In the genomic region with DNA sequence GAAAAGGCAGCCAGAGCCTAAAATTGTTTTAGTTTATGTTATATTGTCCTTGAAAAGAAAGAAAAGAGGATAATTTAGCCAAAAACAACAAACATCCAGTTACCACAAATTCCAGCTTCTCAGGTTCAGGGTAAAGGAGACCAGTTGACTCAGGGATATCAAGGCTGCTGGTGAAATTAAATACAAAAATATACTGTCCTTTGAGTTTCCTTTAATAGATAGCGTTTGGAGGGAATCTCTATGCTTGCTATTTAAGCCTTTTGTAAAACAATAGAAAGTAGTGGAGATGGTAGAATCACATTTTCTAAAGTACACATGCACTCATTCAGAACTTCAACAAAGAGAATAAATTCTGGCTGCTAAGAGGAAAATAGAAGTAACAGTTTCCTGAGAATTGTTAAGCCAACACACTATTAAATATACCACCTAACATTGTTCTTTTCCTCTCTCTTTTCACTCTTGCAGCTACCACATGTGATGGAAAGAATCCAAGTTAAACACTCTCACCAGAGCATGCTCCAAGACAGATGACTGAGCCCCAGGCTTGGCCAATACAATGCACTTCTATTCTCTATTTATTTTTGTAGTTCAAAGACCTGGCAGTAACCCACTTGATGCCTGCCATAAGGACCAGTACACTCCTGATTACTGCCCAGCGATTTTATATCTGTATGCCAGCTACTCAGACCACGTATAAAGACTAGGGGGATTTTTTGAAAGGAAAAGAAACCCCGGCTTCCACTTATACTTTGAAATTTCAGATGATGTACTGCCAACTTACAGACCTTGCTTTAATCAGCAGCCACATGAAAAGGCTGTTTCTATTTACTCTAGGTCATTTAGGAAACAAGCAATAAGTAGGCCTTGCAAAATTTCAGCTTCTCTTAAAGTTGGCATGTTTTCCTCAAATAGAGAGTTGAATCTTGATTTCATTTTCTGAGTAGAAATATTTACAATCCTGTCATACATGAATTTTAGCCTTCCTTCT, we compare ENCODE assay signal across 10 cellular contexts.
DNase-seq lines count a peak whose midpoint lies in the region; ATAC-seq and TF ChIP-seq lines count a peak whose summit lies in the region.
"Had no signal": no experiment of that assay in that cellular context is flagged by ENCODE, and none has a peak within 500 bp of the region (broad histone marks: within the 10 kb centered on the region; RNA-seq: fewer than 3 reads in every experiment).

No MANE protein-coding gene starts in this region.

- no peaks in the 10 kb centered on the region for H3K4me1 Mint-ChIP-seq in activated naive CD4-positive, alpha-beta T cell treated with anti-CD3 and anti-CD28 coated beads for 36 hours (ENCODE audit: low read depth)

- no peaks in the 10 kb centered on the region for H3K36me3 Mint-ChIP-seq in activated naive CD4-positive, alpha-beta T cell treated with anti-CD3 and anti-CD28 coated beads for 36 hours (ENCODE audit: low read depth)

- TF ChIP-seq CTCF in cardiac fibroblast (IDR thresholded peaks at IDR 0.05; ENCODE audit: low read depth, low read length): no peak

- no peaks in the 10 kb centered on the region for H3K27me3 Mint-ChIP-seq in activated naive CD4-positive, alpha-beta T cell treated with anti-CD3 and anti-CD28 coated beads for 36 hours (ENCODE audit: low read depth)
- H3K27me3 Mint-ChIP-seq: dendritic cell treated with granulocyte-macrophage colony-stimulating factor and Interleukin-4, amounts not matched to agents 40 ng/mL and 50 ng/mL, for 4 days had no signal

- H3K4me3 ChIP-seq in cardiac fibroblast (replicated peaks in 1 of 2; ENCODE audit: low read depth in 2 of 2, low read length in 2 of 2): no peak overlapping the region

- no peak for ATAC-seq in HG03342 (IDR thresholded peaks at IDR 0.05; ENCODE audit: unreplicated experiment)

- H3K27ac Mint-ChIP-seq in activated naive CD4-positive, alpha-beta T cell treated with anti-CD3 and anti-CD28 coated beads for 36 hours: no peak overlapping the region
- H3K27ac Mint-ChIP-seq: dendritic cell treated with granulocyte-macrophage colony-stimulating factor and Interleukin-4, amounts not matched to agents 40 ng/mL and 50 ng/mL, for 4 days had no signal

- H3K9me3 Mint-ChIP-seq in activated naive CD4-positive, alpha-beta T cell treated with anti-CD3 and anti-CD28 coated beads for 36 hours: peaks cover 2% of the 10 kb centered on the region

- H3K4me3 Mint-ChIP-seq in activated naive CD4-positive, alpha-beta T cell treated with anti-CD3 and anti-CD28 coated beads for 36 hours: no peak overlapping the region
- H3K4me3 Mint-ChIP-seq: dendritic cell treated with granulocyte-macrophage colony-stimulating factor and Interleukin-4, amounts not matched to agents 40 ng/mL and 50 ng/mL, for 4 days had no signal

- CTCF ChIA-PET in activated naive CD4-positive, alpha-beta T cell treated with anti-CD3 and anti-CD28 coated beads for 36 hours (lab: Charles Lee): no interaction called here

- intact Hi-C loops in activated naive CD4-positive, alpha-beta T cell treated with anti-CD3 and anti-CD28 coated beads for 36 hours (cut with micrococcal nuclease): no loop called here

- peak; percentile 44 for DNase-seq in COLO829 (ENCODE audit: low spot score)
- peak; percentile 68 to 70 for DNase-seq in NCI-H1930 (lab: John Stamatoyannopoulos, UW)
- DNase-seq in cardiac fibroblast (ENCODE audit: low read depth in 2 of 2): peak; percentile 70 to 73
- DNase-seq in medulla oblongata (ENCODE audit: extremely low spot score): peak; percentile 73
- no peak for DNase-seq in activated naive CD4-positive, alpha-beta T cell treated with anti-CD3 and anti-CD28 coated beads for 36 hours
- DNase-seq in DMS114 treated with DMSO at 0.1 percent for 48 hours (lab: John Stamatoyannopoulos, UW; ENCODE audit: unreplicated experiment): no peak
- DNase-seq in iPS-NIHi11 (ENCODE audit: low spot score): no peak
- DNase-seq: WERI-Rb-1 had no signal

Comparison
In these comparisons a context has a peak if more than half of its experiments do, and no peak if none do; other contexts are left out.
1. DNase-seq: peak in COLO829 (single experiment), NCI-H1930 (2 of 2), cardiac fibroblast (2 of 2) and medulla oblongata (single experiment); none in activated naive CD4-positive, alpha-beta T cell treated with anti-CD3 and anti-CD28 coated beads for 36 hours (single experiment), DMS114 treated with DMSO at 0.1 percent for 48 hours (single experiment) and iPS-NIHi11 (single experiment).